In genomic region chr17:76530489-76530814, GRCh38 we compare ENCODE assay signal across 9 cellular contexts. TPM values are rescaled to one million over a fixed set of nuclear protein-coding genes. Genes with fewer than 3 reads are reported as not detected.
DNase-seq lines count a peak whose midpoint lies in the region; ATAC-seq, FAIRE-seq and TF ChIP-seq lines count a peak whose summit lies in the region.
"Had no signal": no experiment of that assay in that cellular context is flagged by ENCODE, and none has a peak within 500 bp of the region (broad histone marks: within the 10 kb centered on the region; RNA-seq: fewer than 3 reads in every experiment).

No MANE protein-coding gene starts in this region.

- no peak overlapping the region for H3K4me3 ChIP-seq in left lung

- H3K9me3 Mint-ChIP-seq in stimulated activated memory B cell treated with anti-CD40 and anti-IgM and Interleukin-4, amounts not matched to agents 10 μg/mL and 1 μg/mL and 100 μg/mL, for 72 hours = no peaks in the 10 kb centered on the region

- H3K36me3 ChIP-seq in left lung = no peaks in the 10 kb centered on the region

- no peak for FAIRE-seq in RCC 7860 (lab: Jason Lieb, UNC)

- H3K27ac Mint-ChIP-seq in stimulated activated memory B cell treated with anti-CD40 and anti-IgM and Interleukin-4, amounts not matched to agents 10 μg/mL and 1 μg/mL and 100 μg/mL, for 72 hours = peak overlapping the region; percentile 98

- peaks cover 8% of the 10 kb centered on the region for H3K27me3 Mint-ChIP-seq in stimulated activated memory B cell treated with anti-CD40 and anti-IgM and Interleukin-4, amounts not matched to agents 10 μg/mL and 1 μg/mL and 100 μg/mL, for 72 hours

- no peak for TF ChIP-seq CTCF in left lung (IDR thresholded peaks at IDR 0.05)

- peak overlapping the region; percentile 32 for H3K4me3 Mint-ChIP-seq in stimulated activated memory B cell treated with anti-CD40 and anti-IgM and Interleukin-4, amounts not matched to agents 10 μg/mL and 1 μg/mL and 100 μg/mL, for 72 hours

- H3K27me3 ChIP-seq in left lung = no peaks in the 10 kb centered on the region

- H3K4me1 ChIP-seq in left lung = peaks cover 37 to 51% of the 10 kb centered on the region in 2 donors

- H3K36me3 Mint-ChIP-seq in stimulated activated memory B cell treated with anti-CD40 and anti-IgM and Interleukin-4, amounts not matched to agents 10 μg/mL and 1 μg/mL and 100 μg/mL, for 72 hours = no peaks in the 10 kb centered on the region

- H3K4me1 Mint-ChIP-seq in stimulated activated memory B cell treated with anti-CD40 and anti-IgM and Interleukin-4, amounts not matched to agents 10 μg/mL and 1 μg/mL and 100 μg/mL, for 72 hours = peaks cover 57% of the 10 kb centered on the region

- intact Hi-C loops in left lung (cut with DNase I) = no loop called here

- no peak for ATAC-seq in left lung
- no peak for ATAC-seq in stimulated activated memory B cell treated with anti-CD40 and anti-IgM and Interleukin-4, amounts not matched to agents 10 μg/mL and 1 μg/mL and 100 μg/mL, for 72 hours
- ATAC-seq in GM18505 (IDR thresholded peaks at IDR 0.05; ENCODE audit: unreplicated experiment) = no peak

- TF ChIP-seq POLR2A in GM18505 (IDR thresholded peaks at IDR 0.05; ENCODE audit: borderline replicate concordance, extremely low read depth, insufficient read depth, insufficient read length) = no peak

- peak overlapping the region; percentile 80 to 89 for H3K27ac ChIP-seq in left lung

- no peaks in the 10 kb centered on the region for H3K9me3 ChIP-seq in left lung

- DNase-seq in HK-2 (ENCODE audit: unreplicated experiment) = peak; percentile 33
- peak; percentile 61 for DNase-seq in amniotic epithelial cell (ENCODE audit: low read depth)
- DNase-seq in left lung = no peak
- DNase-seq in RCC 7860 (ENCODE audit: low spot score) = no peak
- DNase-seq in A172 (ENCODE audit: low spot score) = no peak
- no peak for DNase-seq in stimulated activated CD4-positive, alpha-beta T cell treated with anti-CD3 and anti-CD28 coated beads, Interleukin-12 subunit alpha, Interleukin-12 subunit beta, amount 100 ng/mL, for 4 hours
- DNase-seq: activated T-cell treated with anti-CD3 and anti-CD28 coated beads, Interleukin-2, amount 50 U/mL, for 1 hour had no signal

RNA-seq across cellular contexts. Expression of gene CYGB, which starts 7.1 kb away (rescaled TPM):
- 10 to 100 TPM; 10.2 to 13.7 TPM for total RNA-seq in left lung
- 0.05 and 1.1 TPM in 2 replicates for total RNA-seq in A172 (2014; rRNA removed; shearing (Covaris generic))

RNA-seq across cellular contexts. Expression of gene PRCD, which starts 9.4 kb away (rescaled TPM):
- total RNA-seq in left lung = 1 to 10 TPM; 1.3 to 2.9 TPM
- not detected in 2 replicates for total RNA-seq in A172 (2014; rRNA removed; shearing (Covaris generic))

RNA-seq across cellular contexts. Expression of gene RHBDF2, which starts 29.2 kb away (rescaled TPM):
- total RNA-seq in left lung = 10 to 100 TPM; 24.9 to 61.7 TPM
- total RNA-seq in A172 (2014; rRNA removed; shearing (Covaris generic)) = 36.2 and 54.9 TPM in 2 replicates

RNA-seq across cellular contexts. Expression of gene ST6GALNAC2, which starts 55.2 kb away (rescaled TPM):
- 10 to 100 TPM; 17.5 to 30.2 TPM for total RNA-seq in left lung
- total RNA-seq in A172 (2014; rRNA removed; shearing (Covaris generic)) = 5.1 and 6.8 TPM in 2 replicates

Comparison
In these comparisons a context has a peak if more than half of its experiments do, and no peak if none do; other contexts are left out.
1. DNase-seq: peak in HK-2 (single experiment) and amniotic epithelial cell (single experiment); none in left lung (0 of 2), RCC 7860 (single experiment), A172 (single experiment) and stimulated activated CD4-positive, alpha-beta T cell treated with anti-CD3 and anti-CD28 coated beads, Interleukin-12 subunit alpha, Interleukin-12 subunit beta, amount 100 ng/mL, for 4 hours (single experiment).